2 cellular contexts compared by ENCODE assay signal in genomic region chr9:125550216-125550614, GRCh38.
TF ChIP-seq lines count a peak whose summit lies in the region.

No MANE protein-coding gene starts in this region.

TF ChIP-seq in SK-N-SH treated with all-trans-retinoic acid at 6 μM for 48 hours, 23 proteins besides CTCF, POLR2A, EP300 and RAD21 (continued from another document):
- TF ChIP-seq ESRRG (CRISPR knock-in tag; IDR thresholded peaks at IDR 0.05): no peak
- TF ChIP-seq, protein P1, sequence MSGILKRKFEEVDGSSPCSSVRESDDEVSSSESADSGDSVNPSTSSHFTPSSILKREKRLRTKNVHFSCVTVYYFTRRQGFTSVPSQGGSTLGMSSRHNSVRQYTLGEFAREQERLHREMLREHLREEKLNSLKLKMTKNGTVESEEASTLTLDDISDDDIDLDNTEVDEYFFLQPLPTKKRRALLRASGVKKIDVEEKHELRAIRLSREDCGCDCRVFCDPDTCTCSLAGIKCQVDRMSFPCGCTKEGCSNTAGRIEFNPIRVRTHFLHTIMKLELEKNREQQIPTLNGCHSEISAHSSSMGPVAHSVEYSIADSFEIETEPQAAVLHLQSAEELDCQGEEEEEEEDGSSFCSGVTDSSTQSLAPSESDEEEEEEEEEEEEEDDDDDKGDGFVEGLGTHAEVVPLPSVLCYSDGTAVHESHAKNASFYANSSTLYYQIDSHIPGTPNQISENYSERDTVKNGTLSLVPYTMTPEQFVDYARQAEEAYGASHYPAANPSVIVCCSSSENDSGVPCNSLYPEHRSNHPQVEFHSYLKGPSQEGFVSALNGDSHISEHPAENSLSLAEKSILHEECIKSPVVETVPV (CRISPR knock-in tag; IDR thresholded peaks at IDR 0.05): no peak

TF ChIP-seq in endothelial cell of umbilical vein, 7 proteins besides CTCF, POLR2A, EP300 and RAD21 (continued from another document):
- no peak for TF ChIP-seq EZH2 (IDR thresholded peaks at IDR 0.05; ENCODE audit: borderline replicate concordance, low read depth, low read length, severe bottlenecking)
- no peak for TF ChIP-seq POLR2AphosphoS5 (IDR thresholded peaks at IDR 0.05; ENCODE audit: insufficient read depth, low read depth, low read length)
- TF ChIP-seq MYC (IDR thresholded peaks at IDR 0.05; ENCODE audit: low read depth, low read length): no peak
- TF ChIP-seq FOS (IDR thresholded peaks at IDR 0.05; ENCODE audit: borderline replicate concordance, insufficient read depth, low read length): no peak
TF ChIP-seq in endothelial cell of umbilical vein: peak in this region for 1.
